In genomic region chr10:113736576-113736975, GRCh38 we compare ENCODE assay signal across 26 cellular contexts. TPM values are rescaled to one million over a fixed set of nuclear protein-coding genes. Genes with fewer than 3 reads are reported as not detected.
DNase-seq lines count a peak whose midpoint lies in the region; FAIRE-seq and TF ChIP-seq lines count a peak whose summit lies in the region.
"Had no signal": no experiment of that assay in that cellular context is flagged by ENCODE, and none has a peak within 500 bp of the region (broad histone marks: within the 10 kb centered on the region; RNA-seq: fewer than 3 reads in every experiment).

No MANE protein-coding gene starts in this region.

- H4K20me1 ChIP-seq in GM23248 (ENCODE audit: insufficient read depth) (no peaks in the 10 kb centered on the region), astrocyte (ENCODE audit: insufficient read depth, low read length) (no peaks in the 10 kb centered on the region), PC-9 (ENCODE audit: insufficient read depth) (no peaks in the 10 kb centered on the region)
- H4K20me1 ChIP-seq: BLaER1 had no signal

- peak overlapping the region; percentile 29; the same call in 1 of the 2 replicates for H3K27ac ChIP-seq in 22Rv1
- H3K27ac ChIP-seq in GM23248: no peak overlapping the region
- no peak overlapping the region for H3K27ac ChIP-seq in astrocyte (ENCODE audit: low read depth, low read length)
- no peak overlapping the region for H3K27ac ChIP-seq in PC-9
- H3K27ac ChIP-seq: BLaER1, left ventricle myocardium inferior, RWPE1, vagina had no signal

- BruUV-seq in PC-9 (replicated peaks; lab: Mats Ljungman, UMichigan): no TSS peak

- H3K4me3 ChIP-seq in GM23248: no peak overlapping the region
- H3K4me3 ChIP-seq in astrocyte (ENCODE audit: insufficient read depth, low read depth, low read length): no peak overlapping the region
- H3K4me3 ChIP-seq in PC-9: no peak overlapping the region
- H3K4me3 ChIP-seq: BLaER1, esophagus muscularis mucosa, left ventricle myocardium inferior, vagina had no signal

- H3K4me1 Mint-ChIP-seq in astrocyte (ENCODE audit: low read depth, unreplicated experiment): peaks cover 5% of the 10 kb centered on the region
- H3K4me1 Mint-ChIP-seq: activated CD4-positive, alpha-beta memory T cell treated with anti-CD3 and anti-CD28 coated beads, Interleukin-2, amount 10 ng/mL, durations not matched to agents 7 days and 5 days had no signal

- H3K9me2 ChIP-seq in GM23248 (ENCODE audit: insufficient read depth) (no peaks in the 10 kb centered on the region), PC-9 (ENCODE audit: insufficient read depth) (no peaks in the 10 kb centered on the region)

- H3K9me3 ChIP-seq in GM23248 (ENCODE audit: low read depth) (no peaks in the 10 kb centered on the region), astrocyte (ENCODE audit: insufficient read depth, low read depth, low read length) (no peaks in the 10 kb centered on the region), PC-9 (ENCODE audit: insufficient read depth, low read depth) (no peaks in the 10 kb centered on the region)
- H3K9me3 ChIP-seq: BLaER1, esophagus muscularis mucosa, left ventricle myocardium inferior, vagina had no signal

- peaks cover 4% of the 10 kb centered on the region for H3K36me3 Mint-ChIP-seq in astrocyte (ENCODE audit: low read depth, unreplicated experiment)
- H3K36me3 Mint-ChIP-seq: activated naive CD4-positive, alpha-beta T cell treated with anti-CD3 and anti-CD28 coated beads, Interleukin-2, amount 50 U/mL, for 72 hours had no signal

- H3K4me1 ChIP-seq in GM23248 (ENCODE audit: insufficient read depth) (peaks cover 3% of the 10 kb centered on the region; the same call in 1 of the 2 replicates), astrocyte (ENCODE audit: insufficient read depth, low read length) (no peaks in the 10 kb centered on the region), PC-9 (replicated peaks; ENCODE audit: insufficient read depth) (no peaks in the 10 kb centered on the region)
- H3K4me1 ChIP-seq: vagina had no signal

- in situ Hi-C loops in GM23248 (cut with MboI): no loop called here

- intact Hi-C loops in PC-9 (cut with micrococcal nuclease; ENCODE audit: unreplicated experiment): no loop called here

- CTCF ChIA-PET in PC-9 (lab: Charles Lee): no interaction called here

- H3K36me3 ChIP-seq in GM23248 (ENCODE audit: low read depth): no peaks in the 10 kb centered on the region
- no peaks in the 10 kb centered on the region for H3K36me3 ChIP-seq in astrocyte (ENCODE audit: insufficient read depth, low read length)
- H3K36me3 ChIP-seq in PC-9 (ENCODE audit: low read depth): no peaks in the 10 kb centered on the region
- H3K36me3 ChIP-seq: esophagus muscularis mucosa, left ventricle myocardium inferior, vagina had no signal

- H3K27me3 Mint-ChIP-seq in astrocyte (ENCODE audit: low read depth, unreplicated experiment): peaks cover 11% of the 10 kb centered on the region
- H3K27me3 Mint-ChIP-seq: progenitor cell of endocrine pancreas had no signal

- no peak overlapping the region for H3K27ac Mint-ChIP-seq in astrocyte (ENCODE audit: unreplicated experiment)
- H3K27ac Mint-ChIP-seq: activated CD4-positive, alpha-beta memory T cell treated with anti-CD3 and anti-CD28 coated beads, Interleukin-2, amount 10 ng/mL, durations not matched to agents 7 days and 5 days; activated naive CD4-positive, alpha-beta T cell treated with anti-CD3 and anti-CD28 coated beads, Interleukin-2, amount 50 U/mL, for 72 hours; endodermal cell; T-helper 1 cell treated with Interleukin-12 subunit alpha and Interleukin-12 subunit beta and Interleukin-4 antibody, amounts not matched to agents 30 μg/mL and 1 μg/mL, for 36 hours had no signal

- POLR2A ChIA-PET in PC-9 (lab: Charles Lee; ENCODE audit: unreplicated experiment): no interaction called here

- H2AFZ ChIP-seq in GM23248 (no peak overlapping the region), astrocyte (ENCODE audit: low read depth, low read length) (no peak overlapping the region), PC-9 (no peak overlapping the region)

- H3K9ac ChIP-seq in GM23248 (no peak overlapping the region), astrocyte (ENCODE audit: low read length) (no peak overlapping the region)
- H3K9ac ChIP-seq: BLaER1 had no signal

- DNase-seq in GM23248 (peak; percentile 7), astrocyte (ENCODE audit: low read depth) (peak; percentile 78), inferior parietal cortex (ENCODE audit: extremely low spot score) (peak; percentile 51), D341Med (ENCODE audit: low spot score) (no peak), PC-9 (no peak)
- no peak for DNase-seq in activated T-cell treated with anti-CD3 and anti-CD28 coated beads, Interleukin-2, amount 50 U/mL, for 1 hour
- DNase-seq in activated CD8-positive, alpha-beta memory T cell treated with anti-CD3 and anti-CD28 coated beads for 24 hours: no peak
- DNase-seq: activated CD4-positive, alpha-beta memory T cell treated with anti-CD3 and anti-CD28 coated beads, Interleukin-2, amount 10 ng/mL, durations not matched to agents 7 days and 5 days; activated CD4-positive, CD25-positive, alpha-beta regulatory T cell treated with anti-CD3 and anti-CD28 coated beads, Interleukin-2, amount 50 U/mL, for 72 hours; anterior cingulate cortex; endodermal cell; left ventricle myocardium inferior; NCI-H1048; NCI-H226; stimulated activated naive CD4-positive, alpha-beta T cell treated with Interleukin-2 at 50 U/mL for 16 hours had no signal

- no peak for FAIRE-seq in astrocyte (lab: Jason Lieb, UNC)
- FAIRE-seq: TTC549 had no signal

- H3K27me3 ChIP-seq in GM23248 (replicated peaks; ENCODE audit: insufficient read depth) (no peaks in the 10 kb centered on the region), astrocyte (ENCODE audit: insufficient read depth, low read length) (peaks cover 2% of the 10 kb centered on the region), PC-9 (ENCODE audit: insufficient read depth, low read depth) (no peaks in the 10 kb centered on the region)
- H3K27me3 ChIP-seq: BLaER1, esophagus muscularis mucosa, vagina had no signal

- H3K79me2 ChIP-seq in GM23248 (ENCODE audit: insufficient read depth) (no peaks in the 10 kb centered on the region), astrocyte (ENCODE audit: insufficient read depth, low read length) (no peaks in the 10 kb centered on the region), PC-9 (ENCODE audit: low read depth) (no peaks in the 10 kb centered on the region)

- H3K4me2 ChIP-seq in GM23248 (ENCODE audit: unreplicated experiment): no peak overlapping the region
- no peak overlapping the region for H3K4me2 ChIP-seq in astrocyte (ENCODE audit: low read length)
- no peak overlapping the region for H3K4me2 ChIP-seq in PC-9
- H3K4me2 ChIP-seq: BLaER1 had no signal

- no peak overlapping the region for H3K4me3 Mint-ChIP-seq in astrocyte (ENCODE audit: unreplicated experiment)
- H3K4me3 Mint-ChIP-seq: activated CD4-positive, alpha-beta memory T cell treated with anti-CD3 and anti-CD28 coated beads, Interleukin-2, amount 10 ng/mL, durations not matched to agents 7 days and 5 days; endodermal cell; T-helper 1 cell treated with Interleukin-12 subunit alpha and Interleukin-12 subunit beta and Interleukin-4 antibody, amounts not matched to agents 30 μg/mL and 1 μg/mL, for 36 hours had no signal

- TF ChIP-seq CTCF in 22Rv1 (IDR thresholded peaks at IDR 0.05) (no peak), astrocyte (IDR thresholded peaks at IDR 0.05; ENCODE audit: insufficient read depth, low read depth, low read length) (no peak), PC-9 (conservative IDR thresholded peaks at IDR 0.05) (no peak)

- WGBS in GM23248 (ENCODE audit: low coverage in 1 of 2, low lambda C conversion rate in 2 of 2, missing lambda C conversion rate in 2 of 2), 2 experiments: 12 to 14% methylated on average over 1 of the region's 1 CpG

- 0 out of 2 replicates have a peak, but pooled peaks cover 15% of the 10 kb centered on the region for H3F3A ChIP-seq in GM23248 (ENCODE audit: insufficient read depth)
- H3F3A ChIP-seq in PC-9 (ENCODE audit: insufficient read depth, low read depth): no peaks in the 10 kb centered on the region

- peaks cover 2% of the 10 kb centered on the region for H3K9me3 Mint-ChIP-seq in astrocyte (ENCODE audit: unreplicated experiment)
- H3K9me3 Mint-ChIP-seq: activated CD4-positive, alpha-beta memory T cell treated with anti-CD3 and anti-CD28 coated beads, Interleukin-2, amount 10 ng/mL, durations not matched to agents 7 days and 5 days; activated naive CD4-positive, alpha-beta T cell treated with anti-CD3 and anti-CD28 coated beads, Interleukin-2, amount 50 U/mL, for 72 hours; endodermal cell; T-helper 1 cell treated with Interleukin-12 subunit alpha and Interleukin-12 subunit beta and Interleukin-4 antibody, amounts not matched to agents 30 μg/mL and 1 μg/mL, for 36 hours had no signal

RNA-seq across cellular contexts. Expression of gene PLEKHS1, which starts 14.9 kb away (rescaled TPM):
- total RNA-seq in GM23248 (2014; rRNA removed; shearing (Covaris generic)): 0.38 TPM in 1 of 2 replicates, not detected in the other
- polyA plus RNA-seq in GM23248 (2016; fragmentation: Nextera tagmentation; extraction: Ambion mirVana): not detected in 2 replicates
- not detected in 2 replicates for total RNA-seq in astrocyte
- total RNA-seq in PC-9 (2021): 2.9 and 4.9 TPM in 2 replicates
- total RNA-seq: activated naive CD4-positive, alpha-beta T cell treated with anti-CD3 and anti-CD28 coated beads, Interleukin-2, amount 50 U/mL, for 72 hours; endodermal cell; esophagus muscularis mucosa; glomerular endothelial cell; left ventricle myocardium inferior; LHCN-M2; progenitor cell of endocrine pancreas; vagina had no signal

RNA-seq across cellular contexts. Expression of gene CASP7, which starts 56.9 kb away (rescaled TPM):
- 22.7 and 22.9 TPM in 2 replicates for total RNA-seq in GM23248 (2014; rRNA removed; shearing (Covaris generic))
- polyA plus RNA-seq in GM23248 (2016; fragmentation: Nextera tagmentation; extraction: Ambion mirVana): 16.8 and 18.7 TPM in 2 replicates
- total RNA-seq in astrocyte (41.9 and 44.9 TPM in 2 replicates), PC-9 (2021) (14.0 and 14.8 TPM in 2 replicates)

Comparison
In these comparisons a context has a peak if more than half of its experiments do, and no peak if none do; other contexts are left out.
1. DNase-seq: peak in GM23248 (single experiment), astrocyte (single experiment) and inferior parietal cortex (single experiment); none in activated T-cell treated with anti-CD3 and anti-CD28 coated beads, Interleukin-2, amount 50 U/mL, for 1 hour (single experiment), D341Med (single experiment), activated CD8-positive, alpha-beta memory T cell treated with anti-CD3 and anti-CD28 coated beads for 24 hours (single experiment) and PC-9 (0 of 2).